In the genomic region with DNA sequence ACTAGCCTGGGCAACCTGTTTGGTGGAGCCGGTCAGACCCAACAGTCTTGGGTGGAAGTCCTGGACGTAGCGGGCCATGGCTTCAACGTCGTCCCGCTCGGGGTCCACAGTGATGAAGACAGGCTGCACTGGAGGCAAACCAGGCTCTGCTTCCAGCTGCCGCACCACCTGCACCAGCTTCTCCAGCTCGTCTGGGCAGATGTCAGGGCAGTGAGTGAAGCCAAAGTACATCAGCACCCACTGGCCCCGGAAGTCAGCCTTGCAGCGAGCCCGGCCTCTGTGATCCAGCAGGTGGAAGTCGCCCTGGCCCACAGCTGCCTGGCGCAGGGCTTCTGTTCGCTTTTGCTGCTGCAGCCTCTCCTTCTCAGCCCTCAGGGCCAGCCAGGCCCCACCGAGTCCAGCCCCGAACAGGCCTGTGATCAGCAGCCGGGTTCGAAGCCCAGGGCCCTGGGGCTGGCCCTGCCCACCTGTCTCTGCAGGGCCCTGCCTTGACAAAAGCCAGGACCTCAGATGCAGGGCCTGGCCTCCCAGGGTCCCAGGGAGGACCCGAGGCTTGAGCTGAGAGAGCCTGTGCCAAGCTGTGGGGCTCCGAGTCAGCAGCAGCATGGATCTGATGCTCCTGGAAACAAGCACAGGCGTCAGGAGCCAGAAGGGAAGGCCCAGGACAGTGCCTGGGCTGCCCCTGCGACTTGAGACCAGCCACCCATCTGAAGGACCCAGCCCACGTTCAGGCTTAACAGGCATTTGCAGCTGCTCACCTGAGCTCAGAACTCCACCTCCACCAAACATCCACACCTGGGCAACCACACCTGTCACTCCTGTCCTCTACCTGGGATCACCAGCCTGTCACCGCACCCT, we compare ENCODE assay signal across 9 cellular contexts. TPM values are rescaled to one million over a fixed set of nuclear protein-coding genes. Genes with fewer than 3 reads are reported as not detected.
DNase-seq lines count a peak whose midpoint lies in the region; ATAC-seq and TF ChIP-seq lines count a peak whose summit lies in the region.
"Had no signal": no experiment of that assay in that cellular context is flagged by ENCODE, and none has a peak within 500 bp of the region (broad histone marks: within the 10 kb centered on the region; RNA-seq: fewer than 3 reads in every experiment).

No MANE protein-coding gene starts in this region.

- TF ChIP-seq CTCF in 22Rv1 (IDR thresholded peaks at IDR 0.05) (no peak), lower lobe of right lung (IDR thresholded peaks at IDR 0.05) (no peak)

- ATAC-seq in lower lobe of right lung (no peak), HG02588 (IDR thresholded peaks at IDR 0.05; ENCODE audit: unreplicated experiment) (no peak), HG03196 (IDR thresholded peaks at IDR 0.05; ENCODE audit: unreplicated experiment) (no peak)

- H3K4me1 ChIP-seq in adipocyte (ENCODE audit: control insufficient read depth, insufficient read depth, low read length): peaks cover 22% of the 10 kb centered on the region
- H3K4me1 ChIP-seq in lower lobe of right lung: peaks cover 41% of the 10 kb centered on the region

- H3K27ac ChIP-seq in 22Rv1 (peak overlapping the region; percentile 99), lower lobe of right lung (no peak overlapping the region)

- H3K36me3 ChIP-seq in H7 (replicated peaks; ENCODE audit: control insufficient read depth, insufficient read depth, low read length) (peaks cover 5% of the 10 kb centered on the region), adipocyte (ENCODE audit: control insufficient read depth, insufficient read depth, low read length, severe bottlenecking) (peaks cover 33% of the 10 kb centered on the region), lower lobe of right lung (peaks cover 51% of the 10 kb centered on the region)

- intact Hi-C loops in lower lobe of right lung (cut with DNase I): no loop called here

- H3K4me3 ChIP-seq in H7 (ENCODE audit: insufficient read depth, low read depth, low read length) (peak overlapping the region; percentile 86), adipocyte (ENCODE audit: low read length) (peak overlapping the region; percentile 87), lower lobe of right lung (peak overlapping the region; percentile 79)

- H3K9ac ChIP-seq in adipocyte (ENCODE audit: low read length): peak overlapping the region; percentile 90

- H3K27me3 ChIP-seq in H7 (ENCODE audit: control insufficient read depth, insufficient read depth, low read length) (peaks cover 23% of the 10 kb centered on the region), adipocyte (replicated peaks; ENCODE audit: control insufficient read depth, insufficient read depth, low read length) (no peaks in the 10 kb centered on the region), lower lobe of right lung (ENCODE audit: low read depth) (no peaks in the 10 kb centered on the region)

- DNase-seq in H7: peak; percentile 63
- no peak for DNase-seq in adipocyte (ENCODE audit: low read depth)
- DNase-seq in lower lobe of right lung: no peak
- DNase-seq in GM03348 (ENCODE audit: low spot score): no peak
- DNase-seq in stimulated activated CD8-positive, alpha-beta memory T cell treated with anti-CD3 and anti-CD28 coated beads, Interleukin-4, amount 100 ng/mL, for 48 hours: no peak

- H3K9me3 ChIP-seq in adipocyte (ENCODE audit: control insufficient read depth, low read length) (no peaks in the 10 kb centered on the region), lower lobe of right lung (no peaks in the 10 kb centered on the region)

RNA-seq across cellular contexts. Expression of a gene that starts 1.4 kb away (rescaled TPM):
- total RNA-seq in H7 (2014; rRNA removed; shearing (Covaris generic)): 1.2 TPM in 1 of 2 replicates, not detected in the other
- total RNA-seq in lower lobe of right lung: 4.9 TPM

RNA-seq across cellular contexts. Expression of a gene that starts 5.8 kb away (rescaled TPM):
- total RNA-seq in H7 (2014; rRNA removed; shearing (Covaris generic)): 0.55 and 1.1 TPM in 2 replicates
- total RNA-seq in lower lobe of right lung: 151 TPM

RNA-seq across cellular contexts. Expression of a gene that starts 16.0 kb away (rescaled TPM):
- total RNA-seq in H7 (2014; rRNA removed; shearing (Covaris generic)): 74.1 and 86.5 TPM in 2 replicates
- 46.1 TPM for total RNA-seq in lower lobe of right lung

RNA-seq across cellular contexts. Expression of a gene that starts 16.5 kb away (rescaled TPM):
- total RNA-seq in H7 (2014; rRNA removed; shearing (Covaris generic)): 19.0 and 28.1 TPM in 2 replicates
- total RNA-seq in lower lobe of right lung: 58.8 TPM

RNA-seq across cellular contexts. Expression of a gene that starts 21.7 kb away (rescaled TPM):
- total RNA-seq in H7 (2014; rRNA removed; shearing (Covaris generic)): not detected in 2 replicates
- total RNA-seq in lower lobe of right lung: 0.77 TPM
- total RNA-seq: pulmonary artery endothelial cell had no signal

Comparison
In these comparisons a context has a peak if more than half of its experiments do, and no peak if none do; other contexts are left out.
1. RNA of a gene that starts 5.8 kb away (total RNA-seq): 151 TPM in lower lobe of right lung (single experiment); 0.55 to 1.1 TPM in H7; every median in the first group is over 10 times any median in the second.
2. Peak in every context shown above with its lines, with median percentiles within 50 percentile points of each other: H3K4me3 ChIP-seq.